Comparison of ENCODE assay signal across 8 cellular contexts in the genomic region with DNA sequence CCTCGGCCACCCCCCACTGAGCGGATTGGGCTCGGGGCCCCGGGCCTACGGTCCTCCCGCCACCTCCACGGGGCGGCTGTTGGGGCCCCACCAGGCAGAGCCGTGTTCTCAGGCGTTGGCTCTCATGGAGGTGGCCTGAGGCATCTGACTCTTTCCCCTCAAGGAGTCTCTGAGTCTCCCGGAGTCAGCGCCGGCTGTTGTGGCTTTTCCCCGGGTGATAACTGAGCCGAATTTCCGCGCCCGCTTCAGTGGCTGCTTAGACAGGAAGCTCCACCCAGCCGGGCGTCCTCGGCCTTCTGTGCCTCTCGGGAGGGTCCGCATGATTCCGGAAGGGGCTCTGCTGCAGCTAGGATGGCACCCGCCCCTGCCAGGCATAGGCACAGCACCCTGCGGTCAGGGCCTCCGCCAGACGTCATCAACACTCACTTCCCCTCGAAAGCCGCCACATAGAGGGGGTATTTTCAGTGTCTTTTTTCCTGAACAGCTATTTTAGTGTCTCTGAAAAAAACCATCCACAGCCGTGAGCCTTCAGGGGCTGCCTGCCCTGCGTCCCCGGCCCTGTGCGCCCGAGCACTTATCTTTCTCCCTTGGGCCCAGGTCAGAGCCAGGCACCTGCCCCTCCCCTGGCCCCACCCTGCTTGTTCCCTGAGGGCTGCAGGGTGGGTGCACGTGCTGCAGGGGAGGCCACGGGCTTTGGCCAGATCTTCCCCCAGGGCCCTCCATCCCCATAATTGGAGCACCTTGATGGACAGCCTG.
A peak's percentile ranks its signal among the peaks of the same experiment; 100 is the strongest.
DNase-seq lines count a peak whose midpoint lies in the region; ATAC-seq and TF ChIP-seq lines count a peak whose summit lies in the region.

No MANE protein-coding gene starts in this region.

- H3K27ac Mint-ChIP-seq in activated CD8-positive, alpha-beta memory T cell treated with anti-CD3 and anti-CD28 coated beads, Interleukin-2, amount 10 ng/mL, durations not matched to agents 7 days and 5 days, result peak overlapping the region; percentile 97

- peaks cover 41% of the 10 kb centered on the region for H3K4me1 Mint-ChIP-seq in activated CD8-positive, alpha-beta memory T cell treated with anti-CD3 and anti-CD28 coated beads, Interleukin-2, amount 10 ng/mL, durations not matched to agents 7 days and 5 days

- H3K4me1 ChIP-seq in esophagus muscularis mucosa (peaks cover 59 to 100% (median 94%) of the 10 kb centered on the region in 4 donors), prostate gland (replicated peaks) (peaks cover 14% of the 10 kb centered on the region)

- TF ChIP-seq EP300 in esophagus muscularis mucosa (IDR thresholded peaks at IDR 0.05), result peak; percentile 38

- intact Hi-C loops in esophagus muscularis mucosa (cut with DNase I) (no loop called here), prostate gland (cut with DNase I) (no loop called here)

- peak overlapping the region; percentile 71 to 84 (median 78) for H3K27ac ChIP-seq in esophagus muscularis mucosa (replicated peaks in 1 of 4)
- H3K27ac ChIP-seq in prostate gland, result peak overlapping the region; percentile 34 to 42

- WGBS in esophagus muscularis mucosa, result 40% methylated on average over 16 of the region's 37 CpGs
- WGBS in prostate gland, result 48% methylated on average over 37 of the region's 37 CpGs

- H3K4me3 ChIP-seq in esophagus muscularis mucosa (peak overlapping the region; percentile 28 to 44 (median 36)), prostate gland (no peak overlapping the region)

- no peaks in the 10 kb centered on the region for H3K27me3 Mint-ChIP-seq in activated CD8-positive, alpha-beta memory T cell treated with anti-CD3 and anti-CD28 coated beads, Interleukin-2, amount 10 ng/mL, durations not matched to agents 7 days and 5 days

- no peaks in the 10 kb centered on the region for H3K9me3 ChIP-seq in esophagus muscularis mucosa
- no peaks in the 10 kb centered on the region for H3K9me3 ChIP-seq in prostate gland

- TF ChIP-seq POLR2A in esophagus muscularis mucosa (IDR thresholded peaks at IDR 0.05; ENCODE audit: low read depth) (no peak), prostate gland (IDR thresholded peaks at IDR 0.05) (no peak)

- no peaks in the 10 kb centered on the region for H3K9me3 Mint-ChIP-seq in activated CD8-positive, alpha-beta memory T cell treated with anti-CD3 and anti-CD28 coated beads, Interleukin-2, amount 10 ng/mL, durations not matched to agents 7 days and 5 days (ENCODE audit: low read depth)

- TF ChIP-seq CTCF in esophagus muscularis mucosa (IDR thresholded peaks at IDR 0.05), result no peak
- no peak for TF ChIP-seq CTCF in prostate gland (IDR thresholded peaks at IDR 0.05)

- H3K4me3 Mint-ChIP-seq in activated CD8-positive, alpha-beta memory T cell treated with anti-CD3 and anti-CD28 coated beads, Interleukin-2, amount 10 ng/mL, durations not matched to agents 7 days and 5 days, result peak overlapping the region; percentile 74

- peaks cover 9% of the 10 kb centered on the region for H3K36me3 Mint-ChIP-seq in activated CD8-positive, alpha-beta memory T cell treated with anti-CD3 and anti-CD28 coated beads, Interleukin-2, amount 10 ng/mL, durations not matched to agents 7 days and 5 days

- H3K36me3 ChIP-seq in esophagus muscularis mucosa (peaks cover 16 to 35% (median 34%) of the 10 kb centered on the region in 4 donors), prostate gland (peaks cover 0 to 4% of the 10 kb centered on the region in 2 donors)

- CTCF ChIA-PET in activated CD8-positive, alpha-beta memory T cell treated with anti-CD3 and anti-CD28 coated beads, Interleukin-2, amount 10 ng/mL, durations not matched to agents 7 days and 5 days (lab: Charles Lee), result interaction anchor here (1.0 to 3.2 kb wide), 9 partner anchors 10 to 223 kb away, joined by 3 to 24 read pairs (median 11); a partner anchor contains a TSS

- ATAC-seq in GM21381 (IDR thresholded peaks at IDR 0.05; ENCODE audit: unreplicated experiment), result peak; percentile 57
- ATAC-seq in activated CD8-positive, alpha-beta memory T cell treated with anti-CD3 and anti-CD28 coated beads, Interleukin-2, amount 10 ng/mL, durations not matched to agents 7 days and 5 days, result peak; percentile 77

- in situ Hi-C loops in KBM-7 (cut with MboI; ENCODE audit: low pct_unique_long_range_greater_than_20kb, low sequenced_read_pairs), result no loop called here

- H3K27me3 ChIP-seq in esophagus muscularis mucosa, result no peaks in the 10 kb centered on the region
- no peaks in the 10 kb centered on the region for H3K27me3 ChIP-seq in prostate gland (replicated peaks; ENCODE audit: insufficient read depth)

- peak in 11 of 14 donors; percentile 19 to 66 (median 47) for DNase-seq in C1 segment of cervical spinal cord (lab: John Stamatoyannopoulos, UW)
- peak; percentile 96 for DNase-seq in KBM-7
- peak; percentile 94 for DNase-seq in activated CD8-positive, alpha-beta memory T cell treated with anti-CD3 and anti-CD28 coated beads, Interleukin-2, amount 10 ng/mL, durations not matched to agents 7 days and 5 days
- peak; percentile 96 for DNase-seq in esophagus muscularis mucosa (ENCODE audit: extremely low spot score)
- no peak for DNase-seq in prostate gland (ENCODE audit: low spot score)
- peak; percentile 78 for DNase-seq in ureter (ENCODE audit: low spot score)
- DNase-seq in SW 1271 (lab: John Stamatoyannopoulos, UW), result no peak

Comparison
In these comparisons a context has a peak if more than half of its experiments do, and no peak if none do; other contexts are left out.
1. DNase-seq: peak in C1 segment of cervical spinal cord (11 of 14), KBM-7 (single experiment), activated CD8-positive, alpha-beta memory T cell treated with anti-CD3 and anti-CD28 coated beads, Interleukin-2, amount 10 ng/mL, durations not matched to agents 7 days and 5 days (single experiment), esophagus muscularis mucosa (single experiment) and ureter (single experiment); none in prostate gland (single experiment) and SW 1271 (0 of 2).
2. H3K4me3 ChIP-seq: peak in esophagus muscularis mucosa (4 of 4); none in prostate gland (0 of 2).